In the genomic region with DNA sequence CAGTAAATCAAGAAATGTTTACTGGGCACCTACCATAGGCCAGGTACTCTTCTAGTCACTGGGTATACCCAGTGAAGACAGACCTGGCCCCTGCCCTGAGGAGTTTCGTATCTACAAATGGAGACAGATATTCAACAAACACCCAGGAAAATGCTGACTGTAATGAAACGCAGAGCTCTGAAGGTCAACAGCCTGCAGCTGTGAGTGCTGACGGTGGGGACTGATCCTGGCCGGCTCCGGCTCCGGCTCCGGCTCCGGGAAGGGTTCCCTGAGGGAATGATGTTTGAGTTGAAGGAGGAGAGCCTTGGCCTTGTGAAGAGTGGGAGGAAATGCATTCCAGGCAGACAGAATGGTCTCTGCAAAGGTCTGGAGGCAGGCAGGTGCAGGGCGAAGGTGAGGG, we compare ENCODE assay signal across 2 cellular contexts.
TF ChIP-seq lines count a peak whose summit lies in the region.

No MANE protein-coding gene starts in this region.

TF ChIP-seq in A549, 52 proteins besides CTCF, POLR2A, EP300 and RAD21:
- TF ChIP-seq MAFK (IDR thresholded peaks at IDR 0.05; ENCODE audit: partially characterized antibody), result peak; percentile 76
- TF ChIP-seq, protein P1, sequence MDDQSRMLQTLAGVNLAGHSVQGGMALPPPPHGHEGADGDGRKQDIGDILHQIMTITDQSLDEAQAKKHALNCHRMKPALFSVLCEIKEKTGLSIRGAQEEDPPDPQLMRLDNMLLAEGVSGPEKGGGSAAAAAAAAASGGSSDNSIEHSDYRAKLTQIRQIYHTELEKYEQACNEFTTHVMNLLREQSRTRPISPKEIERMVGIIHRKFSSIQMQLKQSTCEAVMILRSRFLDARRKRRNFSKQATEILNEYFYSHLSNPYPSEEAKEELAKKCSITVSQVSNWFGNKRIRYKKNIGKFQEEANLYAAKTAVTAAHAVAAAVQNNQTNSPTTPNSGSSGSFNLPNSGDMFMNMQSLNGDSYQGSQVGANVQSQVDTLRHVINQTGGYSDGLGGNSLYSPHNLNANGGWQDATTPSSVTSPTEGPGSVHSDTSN (IDR thresholded peaks at IDR 0.05), result no peak

TF ChIP-seq in IMR-90, 13 proteins besides CTCF, POLR2A, EP300 and RAD21:
- TF ChIP-seq RCOR1 (IDR thresholded peaks at IDR 0.05; ENCODE audit: insufficient replicate concordance, low read length), result no peak
- peak; percentile 42; the same call in 1 of the 2 replicates for TF ChIP-seq MAFK (IDR thresholded peaks at IDR 0.05; ENCODE audit: low read depth, low read length)
TF ChIP-seq in IMR-90: peak in this region for 1.
